Comparison of ENCODE assay signal across 16 cellular contexts in the genomic region with DNA sequence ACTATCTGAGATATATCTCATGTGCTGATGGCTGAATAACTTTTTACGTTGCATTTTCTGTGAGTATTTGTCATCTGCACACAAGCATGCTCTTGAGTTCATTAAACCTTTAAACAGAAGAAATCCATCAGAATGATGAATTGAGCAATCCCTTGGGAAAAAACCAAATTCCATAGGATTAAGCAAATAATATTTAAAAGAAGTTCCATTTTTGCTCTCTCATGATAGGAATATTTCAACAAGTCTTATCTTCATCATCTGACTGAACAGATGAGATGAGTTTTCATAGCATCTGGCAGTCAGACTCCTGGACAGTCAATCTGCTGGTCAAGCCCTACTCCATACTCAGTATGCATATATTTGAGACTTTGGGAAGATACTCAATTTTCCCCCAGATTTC.
DNase-seq lines count a peak whose midpoint lies in the region; ATAC-seq and TF ChIP-seq lines count a peak whose summit lies in the region.
"Had no signal": no experiment of that assay in that cellular context is flagged by ENCODE, and none has a peak within 500 bp of the region (broad histone marks: within the 10 kb centered on the region; RNA-seq: fewer than 3 reads in every experiment).

No MANE protein-coding gene starts in this region.

- 50% methylated on average over 1 of the region's 1 CpG for WGBS in smooth muscle cell (ENCODE audit: low lambda C conversion rate)

- TF ChIP-seq CTCF in fibroblast of the aortic adventitia (IDR thresholded peaks at IDR 0.05; ENCODE audit: insufficient read depth, low read length) (no peak), smooth muscle cell (IDR thresholded peaks at IDR 0.05; ENCODE audit: borderline replicate concordance, insufficient read depth, poor library complexity, severe bottlenecking) (no peak)

- no peak overlapping the region for H3K4me3 Mint-ChIP-seq in activated CD4-positive, alpha-beta memory T cell treated with anti-CD3 and anti-CD28 coated beads, Interleukin-2, amount 10 ng/mL, durations not matched to agents 7 days and 5 days
- no peak overlapping the region for H3K4me3 Mint-ChIP-seq in activated CD4-positive, alpha-beta memory T cell treated with anti-CD3 and anti-CD28 coated beads for 36 hours
- no peak overlapping the region for H3K4me3 Mint-ChIP-seq in activated T-cell treated with anti-CD3 and anti-CD28 coated beads, Interleukin-2, amount 50 U/mL, for 72 hours

- H2AFZ ChIP-seq in smooth muscle cell (ENCODE audit: low read depth), result no peak overlapping the region

- no peaks in the 10 kb centered on the region for H3K27me3 Mint-ChIP-seq in activated CD4-positive, alpha-beta memory T cell treated with anti-CD3 and anti-CD28 coated beads, Interleukin-2, amount 10 ng/mL, durations not matched to agents 7 days and 5 days
- H3K27me3 Mint-ChIP-seq in activated CD4-positive, alpha-beta memory T cell treated with anti-CD3 and anti-CD28 coated beads for 36 hours, result no peaks in the 10 kb centered on the region
- H3K27me3 Mint-ChIP-seq in activated T-cell treated with anti-CD3 and anti-CD28 coated beads, Interleukin-2, amount 50 U/mL, for 72 hours (ENCODE audit: low read depth), result no peaks in the 10 kb centered on the region

- no peaks in the 10 kb centered on the region for H3K9me3 Mint-ChIP-seq in activated CD4-positive, alpha-beta memory T cell treated with anti-CD3 and anti-CD28 coated beads, Interleukin-2, amount 10 ng/mL, durations not matched to agents 7 days and 5 days
- H3K9me3 Mint-ChIP-seq in activated CD4-positive, alpha-beta memory T cell treated with anti-CD3 and anti-CD28 coated beads for 36 hours, result no peaks in the 10 kb centered on the region
- no peaks in the 10 kb centered on the region for H3K9me3 Mint-ChIP-seq in activated T-cell treated with anti-CD3 and anti-CD28 coated beads, Interleukin-2, amount 50 U/mL, for 72 hours

- intact Hi-C loops in activated CD4-positive, alpha-beta memory T cell treated with anti-CD3 and anti-CD28 coated beads for 36 hours (cut with micrococcal nuclease), result no loop called here

- no peaks in the 10 kb centered on the region for H3K9me3 ChIP-seq in smooth muscle cell (replicated peaks; ENCODE audit: low read depth)
- H3K9me3 ChIP-seq: BLaER1 treated with 17β-estradiol and CSF1 and Interleukin-3, amounts not matched to agents 10 nM and 100 nM had no signal

- H3K27ac ChIP-seq in smooth muscle cell (ENCODE audit: low read depth), result peak overlapping the region; percentile 97
- H3K27ac ChIP-seq: BLaER1 treated with 17β-estradiol and CSF1 and Interleukin-3, amounts not matched to agents 10 nM and 100 nM had no signal

- peak overlapping the region; percentile 18 for H3K27ac Mint-ChIP-seq in activated CD4-positive, alpha-beta memory T cell treated with anti-CD3 and anti-CD28 coated beads, Interleukin-2, amount 10 ng/mL, durations not matched to agents 7 days and 5 days
- H3K27ac Mint-ChIP-seq in activated CD4-positive, alpha-beta memory T cell treated with anti-CD3 and anti-CD28 coated beads for 36 hours, result no peak overlapping the region
- H3K27ac Mint-ChIP-seq in activated T-cell treated with anti-CD3 and anti-CD28 coated beads, Interleukin-2, amount 50 U/mL, for 72 hours, result no peak overlapping the region

- H3K4me3 ChIP-seq in fibroblast of the aortic adventitia (ENCODE audit: low read depth, low read length) (no peak overlapping the region), smooth muscle cell (no peak overlapping the region)
- H3K4me3 ChIP-seq: BLaER1 treated with 17β-estradiol and CSF1 and Interleukin-3, amounts not matched to agents 10 nM and 100 nM had no signal

- H3K4me1 ChIP-seq in smooth muscle cell (ENCODE audit: low read depth), result peaks cover 12% of the 10 kb centered on the region

- CTCF ChIA-PET in activated CD4-positive, alpha-beta memory T cell treated with anti-CD3 and anti-CD28 coated beads, Interleukin-2, amount 10 ng/mL, durations not matched to agents 7 days and 5 days (lab: Charles Lee), result interaction anchor here (1.3 to 2.0 kb wide), 2 partner anchors 22 to 50 kb away, joined by 7 to 27 read pairs; no protein-coding TSS in a partner anchor
- CTCF ChIA-PET in activated CD4-positive, alpha-beta memory T cell treated with anti-CD3 and anti-CD28 coated beads for 36 hours (lab: Charles Lee), result interaction anchor here (0.6 to 7.6 kb wide), 4 partner anchors 8 to 138 kb away, joined by 3 to 64 read pairs (median 4); no protein-coding TSS in a partner anchor

- H4K20me1 ChIP-seq in smooth muscle cell (ENCODE audit: low read depth), result no peaks in the 10 kb centered on the region
- H4K20me1 ChIP-seq: BLaER1 treated with 17β-estradiol and CSF1 and Interleukin-3, amounts not matched to agents 10 nM and 100 nM had no signal

- no peak overlapping the region for H3K9ac ChIP-seq in smooth muscle cell (ENCODE audit: low read depth)
- H3K9ac ChIP-seq: BLaER1 treated with 17β-estradiol and CSF1 and Interleukin-3, amounts not matched to agents 10 nM and 100 nM had no signal

- POLR2A ChIA-PET in activated CD4-positive, alpha-beta memory T cell treated with anti-CD3 and anti-CD28 coated beads, Interleukin-2, amount 10 ng/mL, durations not matched to agents 7 days and 5 days (lab: Charles Lee), result interaction anchor here (1.5 to 4.6 kb wide), 4 partner anchors 22 to 254 kb away, joined by 7 to 48 read pairs (median 8); partner anchors contain the start of genes PPP1CB and TRMT61B
- POLR2A ChIA-PET in activated CD4-positive, alpha-beta memory T cell treated with anti-CD3 and anti-CD28 coated beads for 36 hours (lab: Charles Lee), result interaction anchor here (1.5 to 1.9 kb wide), 2 partner anchors 8 to 136 kb away, joined by 8 to 9 read pairs; partner anchors contain the start of gene PPP1CB

- H3K4me2 ChIP-seq in smooth muscle cell, result no peak overlapping the region

- H3K79me2 ChIP-seq in smooth muscle cell (ENCODE audit: low read depth), result no peaks in the 10 kb centered on the region

- DNase-seq in activated CD4-positive, alpha-beta memory T cell treated with anti-CD3 and anti-CD28 coated beads, Interleukin-2, amount 10 ng/mL, durations not matched to agents 7 days and 5 days, result no peak
- no peak for DNase-seq in activated CD4-positive, alpha-beta memory T cell treated with anti-CD3 and anti-CD28 coated beads for 36 hours
- DNase-seq in NCI-H226, result peak; percentile 14
- peak; percentile 83 for DNase-seq in fibroblast of the aortic adventitia (ENCODE audit: low read depth)
- DNase-seq in smooth muscle cell (lab: John Stamatoyannopoulos, UW; ENCODE audit: unreplicated experiment), result no peak
- no peak for DNase-seq in activated T-cell treated with anti-CD3 and anti-CD28 coated beads, Interleukin-2, amount 50 U/mL, for 72 hours
- DNase-seq: DND-41, GOT3, Karpas-422, MM.1S, NCI-H1105, NCI-H1694, NCI-H524 treated with DMSO at 0.1 percent for 48 hours had no signal

- no peaks in the 10 kb centered on the region for H3K27me3 ChIP-seq in smooth muscle cell (ENCODE audit: low read depth)
- H3K27me3 ChIP-seq: BLaER1 treated with 17β-estradiol and CSF1 and Interleukin-3, amounts not matched to agents 10 nM and 100 nM had no signal

- no peaks in the 10 kb centered on the region for H3K36me3 ChIP-seq in smooth muscle cell (ENCODE audit: low read depth)

- ATAC-seq in activated T-cell treated with anti-CD3 and anti-CD28 coated beads, Interleukin-2, amount 50 U/mL, for 72 hours (replicated peaks in 1 of 2), result no peak
- ATAC-seq in GM19463 (IDR thresholded peaks at IDR 0.05; ENCODE audit: unreplicated experiment) (no peak), HG02642 (IDR thresholded peaks at IDR 0.05; ENCODE audit: poor library complexity, unreplicated experiment) (no peak)

- H3K4me1 Mint-ChIP-seq in activated CD4-positive, alpha-beta memory T cell treated with anti-CD3 and anti-CD28 coated beads, Interleukin-2, amount 10 ng/mL, durations not matched to agents 7 days and 5 days, result peaks cover 47% of the 10 kb centered on the region
- peaks cover 57% of the 10 kb centered on the region for H3K4me1 Mint-ChIP-seq in activated CD4-positive, alpha-beta memory T cell treated with anti-CD3 and anti-CD28 coated beads for 36 hours (ENCODE audit: low read depth)
- H3K4me1 Mint-ChIP-seq in activated T-cell treated with anti-CD3 and anti-CD28 coated beads, Interleukin-2, amount 50 U/mL, for 72 hours (ENCODE audit: low read depth), result peaks cover 56% of the 10 kb centered on the region

- peaks cover 4% of the 10 kb centered on the region for H3F3A ChIP-seq in smooth muscle cell (ENCODE audit: low read depth)

- no peaks in the 10 kb centered on the region for H3K36me3 Mint-ChIP-seq in activated CD4-positive, alpha-beta memory T cell treated with anti-CD3 and anti-CD28 coated beads, Interleukin-2, amount 10 ng/mL, durations not matched to agents 7 days and 5 days (ENCODE audit: low read depth)
- no peaks in the 10 kb centered on the region for H3K36me3 Mint-ChIP-seq in activated CD4-positive, alpha-beta memory T cell treated with anti-CD3 and anti-CD28 coated beads for 36 hours
- no peaks in the 10 kb centered on the region for H3K36me3 Mint-ChIP-seq in activated T-cell treated with anti-CD3 and anti-CD28 coated beads, Interleukin-2, amount 50 U/mL, for 72 hours (ENCODE audit: insufficient read depth in 2 of 2)

Comparison
In these comparisons a context has a peak if more than half of its experiments do, and no peak if none do; other contexts are left out.
1. DNase-seq: peak in NCI-H226 (single experiment) and fibroblast of the aortic adventitia (single experiment); none in activated CD4-positive, alpha-beta memory T cell treated with anti-CD3 and anti-CD28 coated beads, Interleukin-2, amount 10 ng/mL, durations not matched to agents 7 days and 5 days (single experiment), activated CD4-positive, alpha-beta memory T cell treated with anti-CD3 and anti-CD28 coated beads for 36 hours (single experiment), smooth muscle cell (single experiment) and activated T-cell treated with anti-CD3 and anti-CD28 coated beads, Interleukin-2, amount 50 U/mL, for 72 hours (0 of 2).